Comparison of ENCODE assay signal across 8 cellular contexts in the genomic region with DNA sequence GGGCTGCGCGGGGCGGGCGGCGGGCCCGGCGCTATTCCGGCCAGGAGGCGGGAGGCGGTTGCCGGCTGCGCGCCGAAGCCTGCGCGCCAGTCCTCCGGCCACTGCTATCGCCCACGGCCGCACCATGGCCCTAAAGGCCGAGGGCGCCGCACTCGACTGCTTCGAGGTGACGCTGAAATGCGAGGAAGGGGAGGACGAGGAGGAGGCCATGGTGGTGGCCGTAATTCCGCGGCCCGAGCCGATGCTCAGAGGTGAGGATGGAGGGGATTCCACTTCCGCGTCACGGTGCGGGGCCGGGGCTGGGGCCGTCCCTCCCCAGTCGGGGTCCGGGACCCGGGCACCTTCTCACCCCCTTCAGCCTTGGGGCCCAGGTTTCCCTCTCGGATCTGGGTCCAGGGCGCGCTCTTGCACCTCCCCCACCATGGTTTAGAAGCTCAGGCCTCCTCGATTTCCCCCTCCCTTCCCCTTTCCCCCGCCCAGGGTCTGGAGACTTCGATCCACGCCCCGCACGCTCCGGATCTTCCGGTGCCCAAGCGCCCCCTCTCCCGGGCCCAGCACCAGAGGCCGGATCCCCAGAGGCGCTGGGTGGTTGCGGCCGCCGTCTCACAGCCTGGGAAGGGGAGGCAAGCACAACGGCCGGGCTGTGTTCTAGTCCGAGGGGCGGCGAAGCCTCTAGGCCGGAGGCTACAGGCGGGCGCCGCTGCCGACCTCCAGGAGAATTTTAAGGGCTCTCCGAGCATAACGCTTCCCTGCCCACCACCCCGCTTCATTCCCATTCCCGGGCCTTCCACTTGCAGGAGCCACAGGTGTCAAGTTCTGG. TPM values are rescaled to one million over a fixed set of nuclear protein-coding genes. Genes with fewer than 3 reads are reported as not detected.
A peak's percentile ranks its signal among the peaks of the same experiment; 100 is the strongest.
DNase-seq lines count a peak whose midpoint lies in the region; ATAC-seq and TF ChIP-seq lines count a peak whose summit lies in the region.

No MANE protein-coding gene starts in this region.

- H3K27me3 Mint-ChIP-seq in activated T-helper 2 cell treated with anti-CD3 and anti-CD28 coated beads, Interferon-gamma antibody, Interleukin-2, Interleukin-4, amounts not matched to agents 10 μg/mL and 5 μg/mL and 100 μg/mL, durations not matched to agents 14 hours and 24 hours and 36 hours (ENCODE audit: low read depth): no peaks in the 10 kb centered on the region
- H3K27me3 Mint-ChIP-seq in natural killer cell treated with Interleukin-12 subunit alpha and Interleukin-12 subunit beta and Interleukin-15 and Interleukin-18, amount 100 ng/mL, for 72 hours: no peaks in the 10 kb centered on the region

- no peaks in the 10 kb centered on the region for H3K9me3 Mint-ChIP-seq in activated T-helper 2 cell treated with anti-CD3 and anti-CD28 coated beads, Interferon-gamma antibody, Interleukin-2, Interleukin-4, amounts not matched to agents 10 μg/mL and 5 μg/mL and 100 μg/mL, durations not matched to agents 14 hours and 24 hours and 36 hours
- no peaks in the 10 kb centered on the region for H3K9me3 Mint-ChIP-seq in natural killer cell treated with Interleukin-12 subunit alpha and Interleukin-12 subunit beta and Interleukin-15 and Interleukin-18, amount 100 ng/mL, for 72 hours

- H3K27ac ChIP-seq in upper lobe of right lung: peak overlapping the region; percentile 83

- no peaks in the 10 kb centered on the region for H3K27me3 ChIP-seq in upper lobe of right lung

- TF ChIP-seq CTCF in fibroblast of the aortic adventitia (IDR thresholded peaks at IDR 0.05; ENCODE audit: insufficient read depth, low read length): no peak
- no peak for TF ChIP-seq CTCF in upper lobe of right lung (IDR thresholded peaks at IDR 0.05)

- H3K27ac Mint-ChIP-seq in activated T-helper 2 cell treated with anti-CD3 and anti-CD28 coated beads, Interferon-gamma antibody, Interleukin-2, Interleukin-4, amounts not matched to agents 10 μg/mL and 5 μg/mL and 100 μg/mL, durations not matched to agents 14 hours and 24 hours and 36 hours: peak overlapping the region; percentile 60
- H3K27ac Mint-ChIP-seq in natural killer cell treated with Interleukin-12 subunit alpha and Interleukin-12 subunit beta and Interleukin-15 and Interleukin-18, amount 100 ng/mL, for 72 hours: peak overlapping the region; percentile 23 to 45

- peak overlapping the region; percentile 85 for H3K4me3 Mint-ChIP-seq in activated T-helper 2 cell treated with anti-CD3 and anti-CD28 coated beads, Interferon-gamma antibody, Interleukin-2, Interleukin-4, amounts not matched to agents 10 μg/mL and 5 μg/mL and 100 μg/mL, durations not matched to agents 14 hours and 24 hours and 36 hours (ENCODE audit: low read depth)
- H3K4me3 Mint-ChIP-seq in natural killer cell treated with Interleukin-12 subunit alpha and Interleukin-12 subunit beta and Interleukin-15 and Interleukin-18, amount 100 ng/mL, for 72 hours: peak overlapping the region; percentile 56

- H3K36me3 Mint-ChIP-seq in activated T-helper 2 cell treated with anti-CD3 and anti-CD28 coated beads, Interferon-gamma antibody, Interleukin-2, Interleukin-4, amounts not matched to agents 10 μg/mL and 5 μg/mL and 100 μg/mL, durations not matched to agents 14 hours and 24 hours and 36 hours (ENCODE audit: low read depth): peaks cover 38% of the 10 kb centered on the region
- H3K36me3 Mint-ChIP-seq in natural killer cell treated with Interleukin-12 subunit alpha and Interleukin-12 subunit beta and Interleukin-15 and Interleukin-18, amount 100 ng/mL, for 72 hours: peaks cover 4% of the 10 kb centered on the region

- peak overlapping the region; percentile 91 for H3K4me3 ChIP-seq in fibroblast of the aortic adventitia (ENCODE audit: low read depth, low read length)
- H3K4me3 ChIP-seq in upper lobe of right lung: peak overlapping the region; percentile 94

- H3K9me3 ChIP-seq in upper lobe of right lung: no peaks in the 10 kb centered on the region

- ATAC-seq in GM18505 (IDR thresholded peaks at IDR 0.05; ENCODE audit: unreplicated experiment): peak; percentile 36
- ATAC-seq in HG02973 (IDR thresholded peaks at IDR 0.05; ENCODE audit: unreplicated experiment): peak; percentile 22
- ATAC-seq in natural killer cell treated with Interleukin-12 subunit alpha and Interleukin-12 subunit beta and Interleukin-15 and Interleukin-18, amount 100 ng/mL, for 72 hours: peak; percentile 67 to 69
- ATAC-seq in upper lobe of right lung: peak; percentile 61

- in situ Hi-C loops in ACHN (cut with HindIII; ENCODE audit: low pct_ligation_motif_present, low pct_unique_long_range_greater_than_20kb, low sequenced_read_pairs): no loop called here

- H3K36me3 ChIP-seq in upper lobe of right lung: peaks cover 17% of the 10 kb centered on the region

- no peak for TF ChIP-seq POLR2A in GM18505 (IDR thresholded peaks at IDR 0.05; ENCODE audit: borderline replicate concordance, extremely low read depth, insufficient read depth, insufficient read length)

- H3K4me1 Mint-ChIP-seq in activated T-helper 2 cell treated with anti-CD3 and anti-CD28 coated beads, Interferon-gamma antibody, Interleukin-2, Interleukin-4, amounts not matched to agents 10 μg/mL and 5 μg/mL and 100 μg/mL, durations not matched to agents 14 hours and 24 hours and 36 hours (ENCODE audit: low read depth): peaks cover 18% of the 10 kb centered on the region
- H3K4me1 Mint-ChIP-seq in natural killer cell treated with Interleukin-12 subunit alpha and Interleukin-12 subunit beta and Interleukin-15 and Interleukin-18, amount 100 ng/mL, for 72 hours (ENCODE audit: low read depth in 2 of 2): peaks cover 29 to 31% of the 10 kb centered on the region in 2 donors

- intact Hi-C loops in activated T-helper 2 cell treated with anti-CD3 and anti-CD28 coated beads, Interferon-gamma antibody, Interleukin-2, Interleukin-4, amounts not matched to agents 10 μg/mL and 5 μg/mL and 100 μg/mL, durations not matched to agents 14 hours and 24 hours and 36 hours (cut with micrococcal nuclease): loop anchor here (5.0 kb wide), 1 partner anchor 46 kb away; a partner anchor contains a TSS
- intact Hi-C loops in upper lobe of right lung (cut with DNase I): no loop called here

- peaks cover 25% of the 10 kb centered on the region for H3K4me1 ChIP-seq in upper lobe of right lung

- peak; percentile 49 for DNase-seq in ACHN
- peak; percentile 67 for DNase-seq in NCI-H748 (lab: John Stamatoyannopoulos, UW; ENCODE audit: unreplicated experiment)
- DNase-seq in activated T-helper 2 cell treated with anti-CD3 and anti-CD28 coated beads, Interferon-gamma antibody, Interleukin-2, Interleukin-4, amounts not matched to agents 10 μg/mL and 5 μg/mL and 100 μg/mL, durations not matched to agents 14 hours and 24 hours and 36 hours (ENCODE audit: low spot score): peak; percentile 36
- DNase-seq in fibroblast of the aortic adventitia (ENCODE audit: low read depth): peak; percentile 40
- no peak for DNase-seq in natural killer cell treated with Interleukin-12 subunit alpha and Interleukin-12 subunit beta and Interleukin-15 and Interleukin-18, amount 100 ng/mL, for 72 hours (ENCODE audit: low spot score)
- DNase-seq in upper lobe of right lung: peak; percentile 77

RNA-seq across cellular contexts. Expression of a gene that starts 0.5 kb away (rescaled TPM):
- 67.0 and 69.2 TPM in 2 replicates for total RNA-seq in activated T-helper 2 cell treated with anti-CD3 and anti-CD28 coated beads, Interferon-gamma antibody, Interleukin-2, Interleukin-4, amounts not matched to agents 10 μg/mL and 5 μg/mL and 100 μg/mL, durations not matched to agents 14 hours and 24 hours and 36 hours
- 6.7 and 10.1 TPM in 2 replicates for total RNA-seq in fibroblast of the aortic adventitia (ENCODE audit: low replicate concordance)
- total RNA-seq in natural killer cell treated with Interleukin-12 subunit alpha and Interleukin-12 subunit beta and Interleukin-15 and Interleukin-18, amount 100 ng/mL, for 72 hours: 10 to 100 TPM; 34.3 to 65.1 TPM
- total RNA-seq in upper lobe of right lung: 20.3 TPM

RNA-seq across cellular contexts. Expression of a gene that starts 25.1 kb away (rescaled TPM):
- 36.5 and 38.8 TPM in 2 replicates for total RNA-seq in activated T-helper 2 cell treated with anti-CD3 and anti-CD28 coated beads, Interferon-gamma antibody, Interleukin-2, Interleukin-4, amounts not matched to agents 10 μg/mL and 5 μg/mL and 100 μg/mL, durations not matched to agents 14 hours and 24 hours and 36 hours
- 11.4 and 12.7 TPM in 2 replicates for total RNA-seq in fibroblast of the aortic adventitia (ENCODE audit: low replicate concordance)
- total RNA-seq in natural killer cell treated with Interleukin-12 subunit alpha and Interleukin-12 subunit beta and Interleukin-15 and Interleukin-18, amount 100 ng/mL, for 72 hours: 10 to 100 TPM; 54.9 to 68.5 TPM
- 40.7 TPM for total RNA-seq in upper lobe of right lung

RNA-seq across cellular contexts. Expression of a gene that starts 45.2 kb away (rescaled TPM):
- 7.0 and 8.9 TPM in 2 replicates for total RNA-seq in activated T-helper 2 cell treated with anti-CD3 and anti-CD28 coated beads, Interferon-gamma antibody, Interleukin-2, Interleukin-4, amounts not matched to agents 10 μg/mL and 5 μg/mL and 100 μg/mL, durations not matched to agents 14 hours and 24 hours and 36 hours
- total RNA-seq in fibroblast of the aortic adventitia (ENCODE audit: low replicate concordance) (13.2 and 62.7 TPM in 2 replicates), upper lobe of right lung (9.5 TPM)
- 1 to 10 TPM; 5.0 to 7.6 TPM for total RNA-seq in natural killer cell treated with Interleukin-12 subunit alpha and Interleukin-12 subunit beta and Interleukin-15 and Interleukin-18, amount 100 ng/mL, for 72 hours
